ENCODE assay signal across 8 cellular contexts in the genomic region with DNA sequence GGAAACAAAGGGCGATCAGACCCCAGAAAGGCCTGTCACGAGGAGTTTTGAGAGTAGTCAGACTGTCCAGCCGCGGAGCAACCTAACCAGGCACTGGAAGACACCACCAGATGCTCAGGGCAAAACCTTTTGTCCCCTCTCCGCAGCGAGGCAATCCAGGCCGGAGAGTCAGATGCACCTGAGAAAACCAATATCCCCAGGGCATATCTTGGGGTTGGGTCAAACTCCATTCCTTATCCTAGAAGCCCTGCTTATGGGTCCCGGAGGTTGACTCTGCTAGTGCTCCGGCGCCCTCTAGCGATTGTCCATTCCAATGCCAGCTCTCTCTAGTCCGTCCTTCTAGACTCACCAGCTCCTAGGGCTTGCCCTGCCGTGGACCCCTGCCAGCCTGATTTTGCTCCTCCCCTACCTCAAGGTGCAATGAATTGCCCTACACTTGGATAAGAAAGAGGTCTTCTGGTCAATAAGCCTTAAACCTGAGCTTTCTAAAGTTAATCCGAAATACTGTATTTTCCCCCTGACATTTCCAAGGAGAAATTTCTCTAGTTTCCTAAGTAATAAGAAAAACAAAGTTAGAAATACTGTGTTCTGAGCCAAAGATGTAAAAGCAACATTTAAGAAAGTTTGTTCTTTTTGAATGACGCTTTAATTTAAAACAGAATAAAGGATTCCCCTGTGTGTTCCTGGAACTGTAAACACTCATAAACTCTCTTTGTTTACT. TPM values are rescaled to one million over a fixed set of nuclear protein-coding genes. Genes with fewer than 3 reads are reported as not detected.
DNase-seq lines count a peak whose midpoint lies in the region; ATAC-seq, FAIRE-seq and TF ChIP-seq lines count a peak whose summit lies in the region.

No MANE protein-coding gene starts in this region.

- H3K9me2 ChIP-seq in Loucy (replicated peaks; ENCODE audit: low read depth, low read length) = no peaks in the 10 kb centered on the region

- FAIRE-seq in RCC 7860 (lab: Jason Lieb, UNC) = no peak
- no peak for FAIRE-seq in urothelium cell line (lab: Jason Lieb, UNC)

- H3K27me3 ChIP-seq in Loucy (ENCODE audit: insufficient read depth, low read length, poor library complexity, severe bottlenecking) (no peaks in the 10 kb centered on the region), gastroesophageal sphincter (peaks cover 32% of the 10 kb centered on the region), osteoblast (ENCODE audit: insufficient read depth, low read length) (peaks cover 23% of the 10 kb centered on the region)

- H3K4me2 ChIP-seq in Loucy (ENCODE audit: low read depth, low read length, poor library complexity, severe bottlenecking) (no peak overlapping the region), osteoblast (ENCODE audit: insufficient read depth, low read length) (no peak overlapping the region)

- no peaks in the 10 kb centered on the region for H3K79me2 ChIP-seq in Loucy (ENCODE audit: insufficient read depth, low read length)
- H3K79me2 ChIP-seq in osteoblast (ENCODE audit: insufficient read depth, low read length) = no peaks in the 10 kb centered on the region

- no peak overlapping the region for H2AFZ ChIP-seq in Loucy (ENCODE audit: low read length)
- no peak overlapping the region for H2AFZ ChIP-seq in osteoblast (ENCODE audit: low read length)

- H4K20me1 ChIP-seq in Loucy (ENCODE audit: insufficient read depth, low read length, poor library complexity, severe bottlenecking) = no peaks in the 10 kb centered on the region
- no peaks in the 10 kb centered on the region for H4K20me1 ChIP-seq in osteoblast (ENCODE audit: insufficient read depth, low read length)

- H3K4me1 ChIP-seq in Loucy (ENCODE audit: insufficient read depth, low read length, poor library complexity, severe bottlenecking) (no peaks in the 10 kb centered on the region), gastroesophageal sphincter (peaks cover 0 to 2% (median 0%) of the 10 kb centered on the region in 3 donors), osteoblast (ENCODE audit: insufficient read depth, low read length) (peaks cover under 1% of the 10 kb centered on the region)

- no peak for TF ChIP-seq POLR2A in gastroesophageal sphincter (IDR thresholded peaks at IDR 0.05)

- H3K4me3 ChIP-seq in Loucy (ENCODE audit: low read length, poor library complexity, severe bottlenecking) (no peak overlapping the region), gastroesophageal sphincter (no peak overlapping the region), osteoblast (ENCODE audit: insufficient read depth, low read length) (no peak overlapping the region)

- no peak overlapping the region for H3K9ac ChIP-seq in Loucy (ENCODE audit: low read depth, low read length, poor library complexity, severe bottlenecking)

- no peak overlapping the region for H3K27ac ChIP-seq in gastroesophageal sphincter
- H3K27ac ChIP-seq in osteoblast (ENCODE audit: low read depth, low read length) = no peak overlapping the region

- TF ChIP-seq EP300 in gastroesophageal sphincter (IDR thresholded peaks at IDR 0.05) = no peak

- peak; percentile 75 for ATAC-seq in GM21825 (IDR thresholded peaks at IDR 0.05; ENCODE audit: unreplicated experiment)
- peak; percentile 55 for ATAC-seq in gastroesophageal sphincter

- TF ChIP-seq CTCF in Loucy (conservative IDR thresholded peaks at IDR 0.05; ENCODE audit: low read length) (peak; percentile 95), gastroesophageal sphincter (IDR thresholded peaks at IDR 0.05) (peak; percentile 23 to 74 (median 34)), osteoblast (IDR thresholded peaks at IDR 0.05; ENCODE audit: extremely low read depth, low read depth, low read length) (peak; percentile 95)

- no peaks in the 10 kb centered on the region for H3F3A ChIP-seq in Loucy (ENCODE audit: low read depth)

- 7 to 35% methylated on average over 2 to 4 of the region's 15 CpGs for WGBS in gastroesophageal sphincter (ENCODE audit: low coverage in 1 of 2), 2 donors

- H3K36me3 ChIP-seq in Loucy (ENCODE audit: insufficient read depth, low read length) = no peaks in the 10 kb centered on the region
- H3K36me3 ChIP-seq in gastroesophageal sphincter = no peaks in the 10 kb centered on the region
- no peaks in the 10 kb centered on the region for H3K36me3 ChIP-seq in osteoblast (ENCODE audit: insufficient read depth, low read length)

- H3K9me3 ChIP-seq in Loucy (ENCODE audit: insufficient read depth, low read depth, low read length) (no peaks in the 10 kb centered on the region), gastroesophageal sphincter (no peaks in the 10 kb centered on the region), osteoblast (ENCODE audit: low read depth, low read length) (no peaks in the 10 kb centered on the region)

- DNase-seq in DMS79 (lab: John Stamatoyannopoulos, UW) (peak; percentile 76), RCC 7860 (ENCODE audit: low spot score) (peak; percentile 49), osteoblast (ENCODE audit: insufficient read length, low spot score, missing footprints) (peak; percentile 85), urothelium cell line (ENCODE audit: low spot score) (peak; percentile 78)
- DNase-seq in activated effector memory CD4-positive, alpha-beta T cell treated with Interleukin-2 at 50 U/mL for 16 hours = peak; percentile 12

RNA-seq across cellular contexts. Expression of a gene that starts 5.5 kb away (rescaled TPM):
- total RNA-seq in gastroesophageal sphincter = not detected
- not detected in 2 replicates for total RNA-seq in osteoblast

Comparison
In these comparisons a context has a peak if more than half of its experiments do, and no peak if none do; other contexts are left out.
1. DNase-seq: peak in every context shown above with its lines; median percentile 85 in osteoblast; 78 in urothelium cell line; 76 in DMS79; 49 in RCC 7860; 12 in activated effector memory CD4-positive, alpha-beta T cell treated with Interleukin-2 at 50 U/mL for 16 hours.
2. CTCF ChIP-seq: peak in every context shown above with its lines; median percentile 95 in Loucy; 95 in osteoblast; 34 in gastroesophageal sphincter.